25 cellular contexts compared by ENCODE assay signal in genomic region chr3:79255292-79255691, GRCh38.
"Had no signal": no experiment of that assay in that cellular context is flagged by ENCODE, and none has a peak within 500 bp of the region (broad histone marks: within the 10 kb centered on the region; RNA-seq: fewer than 3 reads in every experiment).

No MANE protein-coding gene starts in this region.

- H3K79me2 ChIP-seq: parathyroid adenoma had no signal

- H3K36me3 ChIP-seq: neural progenitor cell, ovary, stomach, thoracic aorta, thyroid gland, tibial nerve, upper lobe of left lung, vagina had no signal

- H3K9me3 ChIP-seq: ovary, psoas muscle, stomach, thoracic aorta, thyroid gland, tibial nerve, upper lobe of left lung, vagina had no signal

- ATAC-seq: natural killer cell; psoas muscle; right cardiac atrium; sciatic nerve; stimulated activated effector memory CD8-positive, alpha-beta T cell treated with anti-CD3 and anti-CD28 coated beads, Interleukin-12 subunit alpha, Interleukin-12 subunit beta, amount 100 ng/mL, for 72 hours; stimulated activated naive B cell treated with anti-CD40 and anti-IgM and Interleukin-4, amounts not matched to agents 10 μg/mL and 1 μg/mL and 100 μg/mL, for 72 hours had no signal

- H3K4me2 ChIP-seq: neural progenitor cell had no signal

- H3K9ac ChIP-seq: neural progenitor cell, parathyroid adenoma had no signal

- FAIRE-seq: urothelium cell line had no signal

- H3K4me3 ChIP-seq: neural progenitor cell, ovary, psoas muscle, skin epidermis, stomach, thoracic aorta, thyroid gland, tibial nerve, upper lobe of left lung, vagina had no signal

- H2AFZ ChIP-seq: parathyroid adenoma had no signal

- H3K4me1 ChIP-seq: neural progenitor cell, parathyroid adenoma, psoas muscle, stomach, thyroid gland, tibial nerve, upper lobe of left lung, vagina had no signal

- H3K27me3 ChIP-seq: neural progenitor cell, ovary, stomach, thyroid gland, tibial nerve, upper lobe of left lung, vagina had no signal

- H3K27ac ChIP-seq: neural progenitor cell, ovary, parathyroid adenoma, psoas muscle, skin epidermis, stomach, thoracic aorta, thyroid gland, tibial nerve, upper lobe of left lung, vagina had no signal

- DNase-seq: natural killer cell; occipital lobe; ovary; posterior cingulate gyrus; psoas muscle; right cardiac atrium; stimulated activated CD4-positive, alpha-beta T cell treated with anti-CD3 and anti-CD28 coated beads, Interleukin-15, amount 100 ng/mL, for 24 hours; stimulated activated CD4-positive, alpha-beta T cell treated with anti-CD3 and anti-CD28 coated beads, Interleukin-2, amount 100 ng/mL, for 24 hours; stimulated activated CD4-positive, alpha-beta T cell treated with anti-CD3 and anti-CD28 coated beads, Interleukin-2, amount 100 ng/mL, for 48 hours; stimulated activated CD4-positive, alpha-beta T cell treated with anti-CD3 and anti-CD28 coated beads, Interleukin-4, amount 100 ng/mL, for 24 hours; stimulated activated naive B cell treated with anti-CD40 and anti-IgM and Interleukin-4, amounts not matched to agents 10 μg/mL and 1 μg/mL and 100 μg/mL, for 72 hours; stimulated activated naive CD4-positive, alpha-beta T cell treated with Interleukin-2 at 50 U/mL for 16 hours; stomach; thyroid gland; trophoblast cell; upper lobe of left lung had no signal
